In the genomic region with DNA sequence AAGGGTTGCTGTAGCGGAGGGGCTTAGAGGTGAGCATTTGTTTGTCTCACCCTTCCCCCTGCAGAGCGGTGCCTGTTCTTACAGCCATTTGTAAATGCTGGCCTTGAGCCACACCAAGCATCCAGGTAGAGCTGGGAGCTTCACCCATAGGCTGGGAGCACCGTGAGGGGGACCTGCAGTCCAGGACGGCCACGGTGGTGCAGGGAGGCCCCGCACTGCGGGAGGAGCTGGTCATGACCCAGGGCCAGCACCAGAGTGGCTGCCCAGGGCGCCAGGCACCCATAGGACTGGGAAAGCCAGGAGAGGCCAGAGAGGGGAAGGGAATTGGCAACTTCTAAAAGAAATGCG, we compare ENCODE assay signal across 18 cellular contexts.
"Had no signal": no experiment of that assay in that cellular context is flagged by ENCODE, and none has a peak within 500 bp of the region (broad histone marks: within the 10 kb centered on the region; RNA-seq: fewer than 3 reads in every experiment).

No MANE protein-coding gene starts in this region.

- H3K27me3 Mint-ChIP-seq: activated CD4-positive, alpha-beta memory T cell treated with anti-CD3 and anti-CD28 coated beads, Interleukin-2, amount 10 ng/mL, durations not matched to agents 7 days and 5 days; activated CD4-positive, alpha-beta T cell treated with anti-CD3 and anti-CD28 coated beads, Interleukin-2, amount 10 ng/mL, durations not matched to agents 24 days and 14 days; activated naive CD4-positive, alpha-beta T cell treated with anti-CD3 and anti-CD28 coated beads, Interleukin-2, amount 10 ng/mL, durations not matched to agents 7 days and 5 days had no signal

- H3K27ac ChIP-seq: heart left ventricle, ovary, prostate gland, spleen, thoracic aorta, upper lobe of left lung had no signal

- H3K27me3 ChIP-seq: ovary, upper lobe of left lung had no signal

- H3K27ac Mint-ChIP-seq: activated CD4-positive, alpha-beta memory T cell treated with anti-CD3 and anti-CD28 coated beads, Interleukin-2, amount 10 ng/mL, durations not matched to agents 7 days and 5 days; activated CD4-positive, alpha-beta T cell treated with anti-CD3 and anti-CD28 coated beads, Interleukin-2, amount 10 ng/mL, durations not matched to agents 24 days and 14 days; activated naive CD4-positive, alpha-beta T cell treated with anti-CD3 and anti-CD28 coated beads, Interleukin-2, amount 10 ng/mL, durations not matched to agents 7 days and 5 days; activated T-cell treated with anti-CD3 and anti-CD28 coated beads, Interleukin-2, amount 50 U/mL, for 72 hours; mesothelial cell of epicardium; naive thymus-derived CD8-positive, alpha-beta T cell had no signal

- H3K36me3 Mint-ChIP-seq: activated naive CD4-positive, alpha-beta T cell treated with anti-CD3 and anti-CD28 coated beads, Interleukin-2, amount 10 ng/mL, durations not matched to agents 7 days and 5 days; mesothelial cell of epicardium; naive thymus-derived CD8-positive, alpha-beta T cell had no signal

- H3K4me3 Mint-ChIP-seq: activated CD4-positive, alpha-beta memory T cell treated with anti-CD3 and anti-CD28 coated beads, Interleukin-2, amount 10 ng/mL, durations not matched to agents 7 days and 5 days; activated CD4-positive, alpha-beta T cell treated with anti-CD3 and anti-CD28 coated beads, Interleukin-2, amount 10 ng/mL, durations not matched to agents 24 days and 14 days; activated naive CD4-positive, alpha-beta T cell treated with anti-CD3 and anti-CD28 coated beads, Interleukin-2, amount 10 ng/mL, durations not matched to agents 7 days and 5 days; activated T-cell treated with anti-CD3 and anti-CD28 coated beads, Interleukin-2, amount 50 U/mL, for 72 hours; mesothelial cell of epicardium; naive thymus-derived CD8-positive, alpha-beta T cell had no signal

- H3K4me1 Mint-ChIP-seq: activated CD4-positive, alpha-beta memory T cell treated with anti-CD3 and anti-CD28 coated beads, Interleukin-2, amount 10 ng/mL, durations not matched to agents 7 days and 5 days; activated CD4-positive, alpha-beta T cell treated with anti-CD3 and anti-CD28 coated beads, Interleukin-2, amount 10 ng/mL, durations not matched to agents 24 days and 14 days; activated naive CD4-positive, alpha-beta T cell treated with anti-CD3 and anti-CD28 coated beads, Interleukin-2, amount 10 ng/mL, durations not matched to agents 7 days and 5 days; mesothelial cell of epicardium; naive thymus-derived CD8-positive, alpha-beta T cell had no signal

- H3K4me1 ChIP-seq: heart left ventricle, prostate gland, spleen, upper lobe of left lung had no signal

- H3K36me3 ChIP-seq: heart left ventricle, ovary, prostate gland, spleen, thoracic aorta, upper lobe of left lung had no signal

- H3K9me3 Mint-ChIP-seq: activated CD4-positive, alpha-beta memory T cell treated with anti-CD3 and anti-CD28 coated beads, Interleukin-2, amount 10 ng/mL, durations not matched to agents 7 days and 5 days; activated CD4-positive, alpha-beta T cell treated with anti-CD3 and anti-CD28 coated beads, Interleukin-2, amount 10 ng/mL, durations not matched to agents 24 days and 14 days; activated naive CD4-positive, alpha-beta T cell treated with anti-CD3 and anti-CD28 coated beads, Interleukin-2, amount 10 ng/mL, durations not matched to agents 7 days and 5 days; activated T-cell treated with anti-CD3 and anti-CD28 coated beads, Interleukin-2, amount 50 U/mL, for 72 hours; mesothelial cell of epicardium had no signal

- H3K9me3 ChIP-seq: heart left ventricle, ovary, prostate gland, spleen, thoracic aorta, upper lobe of left lung had no signal

- DNase-seq: activated CD4-positive, alpha-beta memory T cell treated with anti-CD3 and anti-CD28 coated beads, Interleukin-2, amount 10 ng/mL, durations not matched to agents 7 days and 5 days; activated effector memory CD4-positive, alpha-beta T cell treated with Interleukin-2 at 50 U/mL for 16 hours; activated naive CD4-positive, alpha-beta T cell treated with anti-CD3 and anti-CD28 coated beads, Interleukin-2, amount 10 ng/mL, durations not matched to agents 7 days and 5 days; cortex of kidney; kidney; naive thymus-derived CD8-positive, alpha-beta T cell; spleen; stimulated activated naive CD4-positive, alpha-beta T cell treated with Interleukin-2 at 50 U/mL for 16 hours; T-helper 9 cell had no signal

- H3K4me3 ChIP-seq: heart left ventricle, lung, ovary, prostate gland, spleen, thoracic aorta, upper lobe of left lung had no signal
